8 cellular contexts compared by ENCODE assay signal in the genomic region with DNA sequence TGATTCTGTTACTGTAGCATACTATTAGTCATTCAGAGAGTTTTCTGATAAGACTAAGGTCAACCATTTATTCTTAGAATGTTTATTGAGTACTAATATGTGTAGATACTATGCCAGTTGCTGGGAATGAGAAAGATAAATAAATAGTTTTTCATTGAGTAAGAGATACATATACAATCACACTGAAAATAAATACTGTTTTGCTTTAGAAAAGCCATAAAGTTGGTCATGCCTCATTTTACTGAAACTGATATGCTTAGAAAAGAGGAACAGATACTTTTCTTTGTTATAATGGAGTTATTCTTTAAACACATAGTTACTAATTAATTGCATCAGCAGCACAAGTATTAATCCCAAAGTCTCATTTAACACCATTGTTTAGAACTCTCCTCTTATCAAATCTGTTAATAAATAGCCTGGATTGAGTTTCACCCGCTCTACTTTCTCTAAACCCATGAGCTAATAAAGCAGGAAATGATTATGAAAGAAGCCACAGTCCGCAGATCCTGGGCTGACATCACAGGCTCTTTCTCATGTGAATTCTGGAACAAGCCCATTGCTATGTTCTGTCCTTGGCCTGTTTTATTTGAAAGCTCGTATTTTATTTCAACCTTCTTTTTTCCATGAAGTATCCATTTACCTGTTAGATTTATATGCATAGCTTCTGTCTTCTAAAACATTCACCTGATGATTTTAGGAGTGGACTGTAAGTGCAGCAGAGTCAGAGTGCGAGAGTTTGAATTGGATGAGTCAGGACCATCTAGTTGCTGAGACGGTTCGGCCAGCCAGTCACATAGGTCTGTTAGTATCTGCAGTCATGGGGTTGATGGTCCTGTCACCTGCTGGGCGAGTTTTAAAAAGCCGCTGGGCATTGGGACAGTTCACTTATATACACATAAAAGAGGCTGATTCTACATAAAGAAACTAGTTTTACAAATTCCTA. TPM values are rescaled to one million over a fixed set of nuclear protein-coding genes. Genes with fewer than 3 reads are reported as not detected.
DNase-seq lines count a peak whose midpoint lies in the region; ATAC-seq and TF ChIP-seq lines count a peak whose summit lies in the region.

No MANE protein-coding gene starts in this region.

- H3K4me3 ChIP-seq in vagina: no peak overlapping the region

- no peak overlapping the region for H3K27ac ChIP-seq in vagina

- H3K4me1 ChIP-seq in vagina: no peaks in the 10 kb centered on the region

- no peaks in the 10 kb centered on the region for H3K27me3 ChIP-seq in vagina

- peak; percentile 89 for ATAC-seq in GM21360 (IDR thresholded peaks at IDR 0.05; ENCODE audit: unreplicated experiment)
- peak; percentile 84 for ATAC-seq in HG03520 (IDR thresholded peaks at IDR 0.05; ENCODE audit: unreplicated experiment)

- H3K9me3 ChIP-seq in vagina: no peaks in the 10 kb centered on the region

- intact Hi-C loops in vagina (cut with DNase I): no loop called here

- H3K36me3 ChIP-seq in vagina: peaks cover 0 to under 1% of the 10 kb centered on the region in 2 donors

- no peak for TF ChIP-seq POLR2A in vagina (IDR thresholded peaks at IDR 0.05)

- peak; percentile 66 for DNase-seq in GM03348 (ENCODE audit: low spot score)
- peak; percentile 86 for DNase-seq in SK-MEL-5 (ENCODE audit: low read depth, low spot score)
- DNase-seq in epidermal melanocyte (ENCODE audit: insufficient read length, low spot score): peak; percentile 63
- peak; percentile 59 for DNase-seq in myocyte (ENCODE audit: low read depth)
- DNase-seq in NCI-H526 treated with DMSO at 0.1 percent for 48 hours (lab: John Stamatoyannopoulos, UW): no peak
- no peak for DNase-seq in vagina (ENCODE audit: extremely low spot score in 2 of 2)

- TF ChIP-seq CTCF in vagina (IDR thresholded peaks at IDR 0.05): peak in 1 of 3 experiments; percentile 25

- in situ Hi-C loops in SK-MEL-5 (cut with HindIII; ENCODE audit: low pct_unique_long_range_greater_than_20kb, low sequenced_read_pairs): no loop called here

RNA-seq across cellular contexts. Expression of a gene that starts 35.5 kb away (rescaled TPM):
- total RNA-seq in SK-MEL-5 (2014; rRNA removed; shearing (Covaris generic)): 0.16 TPM in 1 of 2 replicates, not detected in the other
- 0.14 TPM in 2 replicates for polyA plus RNA-seq in SK-MEL-5 (2015; cell fraction: cytosol; rRNA removed)
- polyA plus RNA-seq in SK-MEL-5 (2015; cell fraction: nucleus; rRNA removed): not detected in 2 replicates
- total RNA-seq in myocyte: 0.72 and 0.73 TPM in 2 replicates
- 0.68 TPM for polyA plus RNA-seq in myocyte (2012)
- 3.2 TPM for total RNA-seq in vagina

RNA-seq across cellular contexts. Expression of a gene that starts 59.0 kb away (rescaled TPM):
- total RNA-seq in SK-MEL-5 (2014; rRNA removed; shearing (Covaris generic)): 0.58 and 0.67 TPM in 2 replicates
- 0.46 and 1.2 TPM in 2 replicates for polyA plus RNA-seq in SK-MEL-5 (2015; cell fraction: cytosol; rRNA removed)
- 0.63 and 0.84 TPM in 2 replicates for polyA plus RNA-seq in SK-MEL-5 (2015; cell fraction: nucleus; rRNA removed)
- total RNA-seq in myocyte (3.9 and 4.0 TPM in 2 replicates), vagina (6.1 TPM)
- polyA plus RNA-seq in myocyte (2012): 1.4 TPM

Comparison
In these comparisons a context has a peak if more than half of its experiments do, and no peak if none do; other contexts are left out.
1. DNase-seq: peak in GM03348 (single experiment), SK-MEL-5 (single experiment), epidermal melanocyte (single experiment) and myocyte (single experiment); none in NCI-H526 treated with DMSO at 0.1 percent for 48 hours (single experiment) and vagina (0 of 2).